In genomic region chr1:175193339-175193950, GRCh38 we compare ENCODE assay signal across 8 cellular contexts. TPM values are rescaled to one million over a fixed set of nuclear protein-coding genes. Genes with fewer than 3 reads are reported as not detected.
DNase-seq lines count a peak whose midpoint lies in the region; ATAC-seq and TF ChIP-seq lines count a peak whose summit lies in the region.

No MANE protein-coding gene starts in this region.

- no peaks in the 10 kb centered on the region for H3K79me2 ChIP-seq in OCI-LY1 (ENCODE audit: insufficient read depth, low read length)

- H3K4me3 Mint-ChIP-seq in CD14-positive monocyte (peak overlapping the region; percentile 98 to 99), nephron (peak overlapping the region; percentile 88 to 91 (median 90))

- H3K27me3 Mint-ChIP-seq in CD14-positive monocyte (ENCODE audit: low read depth in 3 of 3) (peaks cover 0 to 2% (median 0%) of the 10 kb centered on the region in 3 donors), nephron (ENCODE audit: low read depth) (peaks cover 53% of the 10 kb centered on the region)

- intact Hi-C loops in CD14-positive monocyte (cut with micrococcal nuclease), result no loop called here

- H4K20me1 ChIP-seq in OCI-LY1 (ENCODE audit: insufficient read depth, low read length), result no peaks in the 10 kb centered on the region

- H3K36me3 Mint-ChIP-seq in CD14-positive monocyte (peaks cover 5 to 6% of the 10 kb centered on the region in 2 donors), nephron (ENCODE audit: low read depth) (no peaks in the 10 kb centered on the region)

- H3F3A ChIP-seq in OCI-LY1 (ENCODE audit: insufficient read depth, low read length), result no peaks in the 10 kb centered on the region

- no peaks in the 10 kb centered on the region for H3K9me2 ChIP-seq in OCI-LY1 (ENCODE audit: low read depth, low read length)

- no peaks in the 10 kb centered on the region for H3K36me3 ChIP-seq in OCI-LY1 (ENCODE audit: insufficient read depth, low read length)
- no peaks in the 10 kb centered on the region for H3K36me3 ChIP-seq in effector memory CD4-positive, alpha-beta T cell (ENCODE audit: control insufficient read depth, insufficient read depth, low read length)

- H3K9me3 ChIP-seq in OCI-LY1 (ENCODE audit: low read length), result no peaks in the 10 kb centered on the region
- no peaks in the 10 kb centered on the region for H3K9me3 ChIP-seq in effector memory CD4-positive, alpha-beta T cell (ENCODE audit: control insufficient read depth, low read length)

- H3K9me3 Mint-ChIP-seq in CD14-positive monocyte (no peaks in the 10 kb centered on the region), nephron (no peaks in the 10 kb centered on the region)

- DNase-seq in CD14-positive monocyte (ENCODE audit: low spot score) (no peak), GF-D8 (lab: John Stamatoyannopoulos, UW) (no peak), AG20443 (ENCODE audit: low spot score) (no peak)
- no peak for DNase-seq in effector memory CD4-positive, alpha-beta T cell

- ATAC-seq in GM18520 (IDR thresholded peaks at IDR 0.05; ENCODE audit: unreplicated experiment) (no peak), HG03521 (IDR thresholded peaks at IDR 0.05; ENCODE audit: unreplicated experiment) (no peak)

- H3K4me1 ChIP-seq in OCI-LY1 (ENCODE audit: insufficient read depth, low read length, severe bottlenecking), result peaks cover 48% of the 10 kb centered on the region
- H3K4me1 ChIP-seq in effector memory CD4-positive, alpha-beta T cell (ENCODE audit: control insufficient read depth, insufficient read depth, low read length, poor library complexity, severe bottlenecking), result peaks cover 30% of the 10 kb centered on the region

- H3K4me1 Mint-ChIP-seq in CD14-positive monocyte, result peaks cover 55% of the 10 kb centered on the region
- H3K4me1 Mint-ChIP-seq in nephron, result peaks cover 13% of the 10 kb centered on the region

- no peak overlapping the region for H2AFZ ChIP-seq in OCI-LY1 (ENCODE audit: low read length)

- peak overlapping the region; percentile 67 to 97 (median 95) for H3K27ac Mint-ChIP-seq in CD14-positive monocyte
- H3K27ac Mint-ChIP-seq in nephron, result peak overlapping the region in 1 of 3 experiments; percentile 66

- no peaks in the 10 kb centered on the region for H3K27me3 ChIP-seq in OCI-LY1 (ENCODE audit: insufficient read depth, low read length)
- no peaks in the 10 kb centered on the region for H3K27me3 ChIP-seq in effector memory CD4-positive, alpha-beta T cell (replicated peaks; ENCODE audit: control insufficient read depth, insufficient read depth, low read length, poor library complexity, severe bottlenecking)

- no peak for TF ChIP-seq CTCF in CD14-positive monocyte (IDR thresholded peaks at IDR 0.05)
- no peak for TF ChIP-seq CTCF in OCI-LY1 (IDR thresholded peaks at IDR 0.05; ENCODE audit: low read length)
- TF ChIP-seq CTCF in nephron (IDR thresholded peaks at IDR 0.05; ENCODE audit: unreplicated experiment in 3 of 3), result no peak

- peak overlapping the region; percentile 47; the same call in 1 of the 2 replicates for H3K9ac ChIP-seq in OCI-LY1 (ENCODE audit: low read length)

- no peak overlapping the region for H3K27ac ChIP-seq in OCI-LY1 (ENCODE audit: low read depth, low read length, poor library complexity, severe bottlenecking)
- H3K27ac ChIP-seq in effector memory CD4-positive, alpha-beta T cell (ENCODE audit: insufficient read depth, low read length, poor library complexity, severe bottlenecking), result peak overlapping the region; percentile 45

- peak overlapping the region; percentile 94 for H3K4me3 ChIP-seq in OCI-LY1 (ENCODE audit: low read depth, low read length, poor library complexity, severe bottlenecking)
- H3K4me3 ChIP-seq in effector memory CD4-positive, alpha-beta T cell (ENCODE audit: insufficient read depth, low read depth, low read length, poor library complexity, severe bottlenecking), result peak overlapping the region; percentile 83

- H3K4me2 ChIP-seq in OCI-LY1 (ENCODE audit: low read length), result peak overlapping the region; percentile 94

RNA-seq across cellular contexts. Expression of gene KIAA0040, which starts 0.9 kb away (rescaled TPM):
- 10 to 100 TPM; 25.9 to 35.4 TPM for polyA plus RNA-seq in CD14-positive monocyte
